ENCODE assay signal across 8 cellular contexts in the genomic region with DNA sequence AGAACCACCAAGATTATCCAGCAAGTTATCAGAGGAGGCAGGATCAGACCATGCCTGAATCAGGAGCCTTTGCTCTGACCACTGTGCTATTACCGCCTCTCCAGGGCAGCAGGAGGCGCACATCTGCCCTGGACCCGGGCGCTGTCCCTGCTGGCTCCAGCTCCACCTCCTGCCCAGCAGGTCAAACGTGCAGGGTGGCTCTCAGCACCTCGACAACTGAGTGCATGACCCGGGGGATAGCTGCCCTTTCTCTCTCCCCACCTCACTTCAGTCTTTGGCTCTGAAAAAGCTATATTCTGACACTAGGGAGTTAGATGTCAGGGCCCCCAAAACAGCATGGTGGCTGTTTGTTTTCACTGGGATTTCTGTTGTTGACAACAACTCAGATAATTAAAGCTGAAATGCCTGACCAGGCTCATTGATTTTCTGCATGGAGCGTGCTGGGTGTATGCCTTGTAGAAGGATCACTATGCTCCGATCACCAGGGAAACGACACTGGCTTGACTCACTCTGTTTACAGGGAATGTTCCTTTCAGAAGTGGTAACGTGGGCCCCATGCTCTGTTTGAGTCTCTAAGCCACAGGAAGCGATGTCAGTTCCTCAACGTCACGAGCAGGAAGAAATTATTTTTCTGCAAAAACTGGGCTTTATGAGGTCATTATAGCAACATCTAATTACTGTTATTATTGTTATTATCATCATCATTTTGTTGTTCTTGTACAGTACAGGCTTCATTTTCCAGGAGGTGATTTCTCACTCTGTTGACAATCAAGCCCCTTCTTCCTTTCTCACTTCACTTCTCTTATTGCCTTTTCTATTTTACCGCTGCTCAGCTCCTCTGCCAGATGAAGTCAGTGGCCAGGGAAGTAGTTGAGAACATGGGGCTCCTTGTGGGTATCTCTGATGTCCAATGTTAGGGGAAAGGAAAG.
DNase-seq lines count a peak whose midpoint lies in the region; ATAC-seq and TF ChIP-seq lines count a peak whose summit lies in the region.

No MANE protein-coding gene starts in this region.

- H3K9me3 Mint-ChIP-seq in HFFc6, result no peaks in the 10 kb centered on the region

- H3K36me3 Mint-ChIP-seq in HFFc6 (ENCODE audit: low read depth), result no peaks in the 10 kb centered on the region

- CTCF ChIA-PET in AG04449 (lab: Yijun Ruan, JAX), result interaction anchor here (1.1 to 2.5 kb wide), 4 partner anchors 9 to 55 kb away, joined by 3 to 11 read pairs (median 6); no protein-coding TSS in a partner anchor

- no peak overlapping the region for H3K4me3 ChIP-seq in AG04449 (ENCODE audit: low read depth, low read length)
- no peak overlapping the region for H3K4me3 ChIP-seq in foreskin fibroblast (ENCODE audit: low read depth in 1 of 2, low read length in 2 of 2)

- peak overlapping the region; percentile 92 for H3K27ac Mint-ChIP-seq in HFFc6

- no peak for DNase-seq in AG04449 (ENCODE audit: low read depth, low spot score)
- DNase-seq in HFFc6, result peak; percentile 94
- DNase-seq in RPMI7951 (ENCODE audit: low read depth), result peak; percentile 87
- peak; percentile 53 for DNase-seq in activated gamma-delta T cell treated with anti-CD3 and anti-CD28 coated beads, Interleukin-2, amount 50 U/mL, for 16 hours (ENCODE audit: low read depth)
- peak; percentile 95 to 97 for DNase-seq in foreskin fibroblast
- DNase-seq in nucleus accumbens (lab: John Stamatoyannopoulos, UW), result peak in 50 of 56 donors; percentile 5 to 87 (median 48)

- POLR2A ChIA-PET in AG04449 (lab: Yijun Ruan, JAX), result no interaction called here

- TF ChIP-seq CTCF in AG04449 (IDR thresholded peaks at IDR 0.05; ENCODE audit: insufficient read depth, low read length, missing control alignments) (peak; percentile 18), HFFc6 (IDR thresholded peaks at IDR 0.05) (peak; percentile 66), foreskin fibroblast (IDR thresholded peaks at IDR 0.05; ENCODE audit: low read depth, low read length) (peak; percentile 35)

- H3K27me3 Mint-ChIP-seq in HFFc6 (ENCODE audit: insufficient read depth), result no peaks in the 10 kb centered on the region

- H3K4me3 Mint-ChIP-seq in HFFc6, result peak overlapping the region; percentile 58

- H3K4me1 Mint-ChIP-seq in HFFc6 (ENCODE audit: low read depth), result peaks cover 34% of the 10 kb centered on the region

- peak overlapping the region; percentile 82 for H3K27ac ChIP-seq in temporal lobe (ENCODE audit: low read depth, low read length)

- ATAC-seq in HG02678 (IDR thresholded peaks at IDR 0.05; ENCODE audit: unreplicated experiment), result no peak
